In genomic region chr10:3780056-3780765, GRCh38 we compare ENCODE assay signal across 8 cellular contexts.
DNase-seq lines count a peak whose midpoint lies in the region; ATAC-seq, FAIRE-seq and TF ChIP-seq lines count a peak whose summit lies in the region.

No MANE protein-coding gene starts in this region.

- peaks cover 68 to 98% (median 96%) of the 10 kb centered on the region in 11 experiments for H4K20me1 ChIP-seq in BLaER1 treated with 17β-estradiol and CSF1 and Interleukin-3, amounts not matched to agents 10 nM and 100 nM

- H3K4me3 ChIP-seq in BLaER1 treated with 17β-estradiol and CSF1 and Interleukin-3, amounts not matched to agents 10 nM and 100 nM, result peak overlapping the region; percentile 87 to 99 (median 94)
- H3K4me3 ChIP-seq in effector memory CD4-positive, alpha-beta T cell (ENCODE audit: insufficient read depth, low read depth, low read length, poor library complexity, severe bottlenecking), result peak overlapping the region; percentile 94

- H3K4me1 ChIP-seq in BLaER1 treated with 17β-estradiol and CSF1 and Interleukin-3, amounts not matched to agents 10 nM and 100 nM, result peaks cover 54 to 70% (median 66%) of the 10 kb centered on the region in 10 experiments
- H3K4me1 ChIP-seq in effector memory CD4-positive, alpha-beta T cell (ENCODE audit: control insufficient read depth, insufficient read depth, low read length, poor library complexity, severe bottlenecking), result peaks cover 58% of the 10 kb centered on the region

- peak overlapping the region; percentile 97 to 100 (median 99); a peak in 19 of 22 replicates for H3K9ac ChIP-seq in BLaER1 treated with 17β-estradiol and CSF1 and Interleukin-3, amounts not matched to agents 10 nM and 100 nM

- H3K27me3 Mint-ChIP-seq in nephron progenitor cell (ENCODE audit: low read depth, poor library complexity), result peaks cover 5% of the 10 kb centered on the region

- peak overlapping the region; percentile 40 for H3K4me3 Mint-ChIP-seq in nephron progenitor cell

- no peaks in the 10 kb centered on the region for H3K9me3 ChIP-seq in BLaER1 treated with 17β-estradiol and CSF1 and Interleukin-3, amounts not matched to agents 10 nM and 100 nM (replicated peaks in 1 of 11)
- no peaks in the 10 kb centered on the region for H3K9me3 ChIP-seq in effector memory CD4-positive, alpha-beta T cell (ENCODE audit: control insufficient read depth, low read length)

- peak overlapping the region; percentile 19 for H3K27ac Mint-ChIP-seq in nephron progenitor cell

- peaks cover 67 to 91% (median 76%) of the 10 kb centered on the region in 11 experiments for H3K36me3 ChIP-seq in BLaER1 treated with 17β-estradiol and CSF1 and Interleukin-3, amounts not matched to agents 10 nM and 100 nM
- peaks cover 56% of the 10 kb centered on the region for H3K36me3 ChIP-seq in effector memory CD4-positive, alpha-beta T cell (ENCODE audit: control insufficient read depth, insufficient read depth, low read length)

- peak overlapping the region; percentile 97 to 100 (median 99) for H3K27ac ChIP-seq in BLaER1 treated with 17β-estradiol and CSF1 and Interleukin-3, amounts not matched to agents 10 nM and 100 nM
- peak overlapping the region; percentile 95 for H3K27ac ChIP-seq in effector memory CD4-positive, alpha-beta T cell (ENCODE audit: insufficient read depth, low read length, poor library complexity, severe bottlenecking)

- peak overlapping the region; percentile 84 to 99 (median 96) for H3K4me2 ChIP-seq in BLaER1 treated with 17β-estradiol and CSF1 and Interleukin-3, amounts not matched to agents 10 nM and 100 nM

- no peak for ATAC-seq in HG03045 (IDR thresholded peaks at IDR 0.05; ENCODE audit: unreplicated experiment)
- no peak for ATAC-seq in HG02852 (IDR thresholded peaks at IDR 0.05; ENCODE audit: unreplicated experiment)

- H3K4me1 Mint-ChIP-seq in nephron progenitor cell, result peaks cover 58% of the 10 kb centered on the region

- no peak for TF ChIP-seq CTCF in nephron progenitor cell (IDR thresholded peaks at IDR 0.05)

- peaks cover 67% of the 10 kb centered on the region for H3K36me3 Mint-ChIP-seq in nephron progenitor cell (ENCODE audit: low read depth)

- DNase-seq in RCC 7860 (ENCODE audit: low spot score) (peak; percentile 88), nephron progenitor cell (no peak), DMS 273 (lab: John Stamatoyannopoulos, UW; ENCODE audit: unreplicated experiment) (no peak), GOT3 (lab: John Stamatoyannopoulos, UW) (no peak)
- no peak for DNase-seq in effector memory CD4-positive, alpha-beta T cell

- FAIRE-seq in RCC 7860 (lab: Jason Lieb, UNC), result peak; percentile 52

- H3K9me3 Mint-ChIP-seq in nephron progenitor cell, result no peaks in the 10 kb centered on the region

- H3K27me3 ChIP-seq in BLaER1 treated with 17β-estradiol and CSF1 and Interleukin-3, amounts not matched to agents 10 nM and 100 nM, result no peaks in the 10 kb centered on the region
- no peaks in the 10 kb centered on the region for H3K27me3 ChIP-seq in effector memory CD4-positive, alpha-beta T cell (replicated peaks; ENCODE audit: control insufficient read depth, insufficient read depth, low read length, poor library complexity, severe bottlenecking)
